Comparison of ENCODE assay signal across 14 cellular contexts in the genomic region with DNA sequence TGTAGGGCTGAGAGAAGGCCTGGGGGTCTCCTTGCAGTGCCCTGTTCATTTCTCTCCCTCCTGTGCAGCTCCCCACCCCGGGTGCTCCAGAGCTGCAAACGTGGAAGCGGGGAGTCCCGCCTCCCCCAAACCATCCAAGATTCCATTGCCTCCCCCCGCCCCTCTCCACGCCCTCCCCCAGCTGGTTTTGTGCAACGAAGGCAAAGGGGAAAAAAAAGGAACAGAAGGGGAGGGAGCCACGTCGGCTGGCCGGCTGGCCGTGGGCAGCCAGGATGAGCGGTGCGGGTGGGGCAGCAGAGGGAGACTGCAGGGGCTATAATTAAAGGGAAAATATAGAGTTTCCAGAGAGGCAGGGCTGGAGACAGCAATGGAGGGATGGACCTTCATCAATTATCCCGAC. TPM values are rescaled to one million over a fixed set of nuclear protein-coding genes. Genes with fewer than 3 reads are reported as not detected.
DNase-seq lines count a peak whose midpoint lies in the region; TF ChIP-seq lines count a peak whose summit lies in the region.
"Had no signal": no experiment of that assay in that cellular context is flagged by ENCODE, and none has a peak within 500 bp of the region (broad histone marks: within the 10 kb centered on the region; RNA-seq: fewer than 3 reads in every experiment).

No MANE protein-coding gene starts in this region.

- peak overlapping the region; percentile 89 for H4K91ac ChIP-seq in trophoblast cell (ENCODE audit: low read depth, low read length)

- H3K9me3 ChIP-seq in trophoblast cell (ENCODE audit: insufficient read depth, low read depth, low read length), result no peaks in the 10 kb centered on the region
- H3K9me3 ChIP-seq: upper lobe of right lung had no signal

- H3K9me3 Mint-ChIP-seq in activated naive CD4-positive, alpha-beta T cell treated with anti-CD3 and anti-CD28 coated beads, Interleukin-2, amount 10 ng/mL, durations not matched to agents 7 days and 5 days, result no peaks in the 10 kb centered on the region
- H3K9me3 Mint-ChIP-seq: natural killer cell treated with Interleukin-12 subunit alpha and Interleukin-12 subunit beta and Interleukin-15 and Interleukin-18, amount 100 ng/mL, for 72 hours had no signal

- peaks cover 95% of the 10 kb centered on the region for H3K27me3 Mint-ChIP-seq in activated naive CD4-positive, alpha-beta T cell treated with anti-CD3 and anti-CD28 coated beads, Interleukin-2, amount 10 ng/mL, durations not matched to agents 7 days and 5 days

- H3K27me3 ChIP-seq in ACC112 (ENCODE audit: insufficient read depth, low read length) (no peaks in the 10 kb centered on the region), trophoblast cell (ENCODE audit: insufficient read depth, low read length) (no peaks in the 10 kb centered on the region)

- DNase-seq in HFF-Myc (ENCODE audit: extremely low read depth, low read depth) (no peak), fibroblast of gingiva (ENCODE audit: low read depth) (peak; percentile 90), trophoblast cell (no peak), NCI-H1436 (lab: John Stamatoyannopoulos, UW) (no peak), T-helper 1 cell (no peak)
- no peak for DNase-seq in activated naive CD4-positive, alpha-beta T cell treated with anti-CD3 and anti-CD28 coated beads, Interleukin-2, amount 10 ng/mL, durations not matched to agents 7 days and 5 days
- no peak for DNase-seq in activated CD8-positive, alpha-beta memory T cell treated with anti-CD3 and anti-CD28 coated beads, Interleukin-2, amount 50 U/mL, for 4 hours
- DNase-seq: dermis blood vessel endothelial cell, DMS79, NCI-H510A, SHP77, upper lobe of right lung had no signal

- H2BK12ac ChIP-seq in trophoblast cell (ENCODE audit: low read length), result peak overlapping the region; percentile 95

- H3K9ac ChIP-seq in trophoblast cell (ENCODE audit: low read length), result no peak overlapping the region

- no peak overlapping the region for H3K27ac Mint-ChIP-seq in activated naive CD4-positive, alpha-beta T cell treated with anti-CD3 and anti-CD28 coated beads, Interleukin-2, amount 10 ng/mL, durations not matched to agents 7 days and 5 days
- H3K27ac Mint-ChIP-seq: natural killer cell treated with Interleukin-12 subunit alpha and Interleukin-12 subunit beta and Interleukin-15 and Interleukin-18, amount 100 ng/mL, for 72 hours had no signal

- peak overlapping the region; percentile 58 for H2BK5ac ChIP-seq in trophoblast cell (ENCODE audit: low read depth, low read length, poor library complexity)

- CTCF ChIA-PET in activated naive CD4-positive, alpha-beta T cell treated with anti-CD3 and anti-CD28 coated beads, Interleukin-2, amount 10 ng/mL, durations not matched to agents 7 days and 5 days (lab: Charles Lee), result interaction anchor here (1.1 to 7.2 kb wide), 5 partner anchors 9 to 166 kb away, joined by 3 to 217 read pairs (median 66); a partner anchor contains a TSS

- peaks cover 59% of the 10 kb centered on the region for H3K79me2 ChIP-seq in ACC112 (ENCODE audit: control insufficient read depth, insufficient read depth, low read length, unreplicated experiment)
- H3K79me2 ChIP-seq in trophoblast cell (ENCODE audit: control insufficient read depth, insufficient read depth, low read length, poor library complexity), result peaks cover 11% of the 10 kb centered on the region

- H3K36me3 Mint-ChIP-seq in activated naive CD4-positive, alpha-beta T cell treated with anti-CD3 and anti-CD28 coated beads, Interleukin-2, amount 10 ng/mL, durations not matched to agents 7 days and 5 days, result no peaks in the 10 kb centered on the region
- H3K36me3 Mint-ChIP-seq: natural killer cell treated with Interleukin-12 subunit alpha and Interleukin-12 subunit beta and Interleukin-15 and Interleukin-18, amount 100 ng/mL, for 72 hours had no signal

- WGBS in trophoblast cell (ENCODE audit: extremely low coverage, insufficient coverage, insufficient read length), result no CpG with 5 or more reads among the region's 14 CpGs

- TF ChIP-seq CTCF in HFF-Myc (IDR thresholded peaks at IDR 0.05; ENCODE audit: low read depth, low read length, missing control alignments), result no peak

- H3K27ac ChIP-seq in ACC112 (ENCODE audit: low read depth, low read length) (peak overlapping the region; percentile 89), trophoblast cell (ENCODE audit: low read depth, low read length) (no peak overlapping the region)
- H3K27ac ChIP-seq: upper lobe of right lung had no signal

- no peak overlapping the region for H3K23ac ChIP-seq in trophoblast cell (ENCODE audit: low read length)

- H2BK120ac ChIP-seq in trophoblast cell (ENCODE audit: insufficient read depth, low read length, poor library complexity), result peak overlapping the region; percentile 29

- H3K14ac ChIP-seq in trophoblast cell (ENCODE audit: low read length), result peak overlapping the region; percentile 24

- no peak overlapping the region for H4K8ac ChIP-seq in trophoblast cell (ENCODE audit: low read depth, low read length)

- H3K4me3 ChIP-seq in ACC112 (ENCODE audit: low read depth, low read length), result peak overlapping the region; percentile 55
- peak overlapping the region; percentile 19 for H3K4me3 ChIP-seq in HFF-Myc (replicated peaks; ENCODE audit: low read depth, low read length)
- H3K4me3 ChIP-seq in trophoblast cell (ENCODE audit: low read depth, low read length), result no peak overlapping the region
- H3K4me3 ChIP-seq: upper lobe of right lung had no signal

- H4K12ac ChIP-seq in trophoblast cell (ENCODE audit: low read depth, low read length), result no peak overlapping the region

- H2AFZ ChIP-seq in ACC112 (ENCODE audit: low read length, unreplicated experiment), result no peak overlapping the region
- H2AFZ ChIP-seq in trophoblast cell (ENCODE audit: insufficient read depth, low read length, poor library complexity), result no peak overlapping the region

- H3K79me1 ChIP-seq in trophoblast cell (ENCODE audit: low read length), result peaks cover 55% of the 10 kb centered on the region

- no peak overlapping the region for H3K4me3 Mint-ChIP-seq in activated naive CD4-positive, alpha-beta T cell treated with anti-CD3 and anti-CD28 coated beads, Interleukin-2, amount 10 ng/mL, durations not matched to agents 7 days and 5 days
- H3K4me3 Mint-ChIP-seq: natural killer cell treated with Interleukin-12 subunit alpha and Interleukin-12 subunit beta and Interleukin-15 and Interleukin-18, amount 100 ng/mL, for 72 hours had no signal

- H3K4me1 Mint-ChIP-seq in activated naive CD4-positive, alpha-beta T cell treated with anti-CD3 and anti-CD28 coated beads, Interleukin-2, amount 10 ng/mL, durations not matched to agents 7 days and 5 days, result peaks cover 25% of the 10 kb centered on the region

- H2AK5ac ChIP-seq in trophoblast cell (ENCODE audit: low read length), result peak overlapping the region; percentile 80

- peaks cover 17% of the 10 kb centered on the region for H3K36me3 ChIP-seq in ACC112 (ENCODE audit: insufficient read depth, low read length)
- H3K36me3 ChIP-seq in trophoblast cell (ENCODE audit: control insufficient read depth in 1 of 2, insufficient read depth in 2 of 2, low read length in 2 of 2), result peaks cover 7 to 13% of the 10 kb centered on the region in 2 experiments

- peak overlapping the region; percentile 40 for H3K4ac ChIP-seq in trophoblast cell (ENCODE audit: low read depth, low read length)

- no peak overlapping the region for H3K4me2 ChIP-seq in trophoblast cell (ENCODE audit: low read length)

- H3K4me1 ChIP-seq in ACC112 (ENCODE audit: control insufficient read depth, insufficient read depth, low read length, unreplicated experiment), result peaks cover 70% of the 10 kb centered on the region
- H3K4me1 ChIP-seq in trophoblast cell (ENCODE audit: control insufficient read depth in 1 of 2, insufficient read depth in 2 of 2, low read length in 2 of 2), result peaks cover 39 to 43% of the 10 kb centered on the region in 2 experiments

- H3K18ac ChIP-seq in trophoblast cell (ENCODE audit: low read length), result no peak overlapping the region

RNA-seq across cellular contexts. Expression of a gene that starts 1.7 kb away (rescaled TPM):
- polyA plus RNA-seq in trophoblast cell (2013), result 548 and 582 TPM in 2 replicates

RNA-seq across cellular contexts. Expression of a gene that starts 37.3 kb away (rescaled TPM):
- polyA plus RNA-seq in trophoblast cell (2013), result not detected in 2 replicates

RNA-seq across cellular contexts. Expression of a gene that starts 52.6 kb away (rescaled TPM):
- 23.2 and 23.4 TPM in 2 replicates for polyA plus RNA-seq in trophoblast cell (2013)
